19 cellular contexts compared by ENCODE assay signal in the genomic region with DNA sequence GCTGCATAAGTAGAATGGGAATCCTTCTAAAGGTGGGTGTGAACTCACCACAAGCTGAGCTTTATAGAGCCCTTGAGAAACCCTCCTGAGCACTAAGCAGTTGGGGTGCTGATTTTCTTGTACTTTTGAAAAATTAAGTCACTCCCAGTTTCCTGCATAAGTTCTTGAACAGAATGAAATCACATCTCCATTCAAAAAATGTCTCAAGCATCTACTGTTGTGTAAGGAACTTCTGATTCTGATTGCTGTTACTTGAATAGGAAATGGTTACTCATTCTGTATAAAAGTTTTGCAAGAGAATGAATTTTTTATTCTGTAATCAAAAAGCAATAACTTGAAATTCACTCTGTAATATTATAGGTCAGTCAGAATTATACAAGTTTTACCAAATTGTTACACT. TPM values are rescaled to one million over a fixed set of nuclear protein-coding genes. Genes with fewer than 3 reads are reported as not detected.
"Had no signal": no experiment of that assay in that cellular context is flagged by ENCODE, and none has a peak within 500 bp of the region (broad histone marks: within the 10 kb centered on the region; RNA-seq: fewer than 3 reads in every experiment).

No MANE protein-coding gene starts in this region.

- H3K9me3 Mint-ChIP-seq: activated naive CD8-positive, alpha-beta T cell treated with anti-CD3 and anti-CD28 coated beads, Interleukin-2, amount 50 U/mL, for 24 hours; activated T-helper 1 cell treated with anti-CD3 and anti-CD28 coated beads, Interleukin-12 subunit alpha, Interleukin-12 subunit beta, Interleukin-2, Interleukin-4 antibody, amounts not matched to agents 30 ng/mL and 10 ng/mL and 1 ng/mL, durations not matched to agents 14 hours and 24 hours and 36 hours; natural killer cell treated with Interleukin-12 subunit alpha and Interleukin-12 subunit beta and Interleukin-15 and Interleukin-18, amount 100 ng/mL, for 72 hours; stimulated activated memory B cell treated with anti-CD40 and anti-IgM and Interleukin-4, amounts not matched to agents 10 μg/mL and 1 μg/mL and 100 μg/mL, for 72 hours; T-cell had no signal

- H3K36me3 Mint-ChIP-seq: natural killer cell treated with Interleukin-12 subunit alpha and Interleukin-12 subunit beta and Interleukin-15 and Interleukin-18, amount 100 ng/mL, for 72 hours; T-cell had no signal

- H3K27ac Mint-ChIP-seq: activated naive CD8-positive, alpha-beta T cell treated with anti-CD3 and anti-CD28 coated beads, Interleukin-2, amount 50 U/mL, for 24 hours; activated T-helper 1 cell treated with anti-CD3 and anti-CD28 coated beads, Interleukin-12 subunit alpha, Interleukin-12 subunit beta, Interleukin-2, Interleukin-4 antibody, amounts not matched to agents 30 ng/mL and 10 ng/mL and 1 ng/mL, durations not matched to agents 14 hours and 24 hours and 36 hours; natural killer cell treated with Interleukin-12 subunit alpha and Interleukin-12 subunit beta and Interleukin-15 and Interleukin-18, amount 100 ng/mL, for 72 hours; stimulated activated memory B cell treated with anti-CD40 and anti-IgM and Interleukin-4, amounts not matched to agents 10 μg/mL and 1 μg/mL and 100 μg/mL, for 72 hours; T-cell had no signal

- H3K9me3 ChIP-seq: colonic mucosa, esophagus muscularis mucosa, tibial artery, uterus had no signal

- ATAC-seq: activated naive CD8-positive, alpha-beta T cell treated with anti-CD3 and anti-CD28 coated beads, Interleukin-2, amount 50 U/mL, for 24 hours; left ventricle myocardium superior; natural killer cell treated with Interleukin-12 subunit alpha and Interleukin-12 subunit beta and Interleukin-15 and Interleukin-18, amount 100 ng/mL, for 72 hours; stimulated activated memory B cell treated with anti-CD40 and anti-IgM and Interleukin-4, amounts not matched to agents 10 μg/mL and 1 μg/mL and 100 μg/mL, for 72 hours; T-cell had no signal

- H3K36me3 ChIP-seq: uterus had no signal

- H3K4me3 Mint-ChIP-seq: activated naive CD8-positive, alpha-beta T cell treated with anti-CD3 and anti-CD28 coated beads, Interleukin-2, amount 50 U/mL, for 24 hours; activated T-helper 1 cell treated with anti-CD3 and anti-CD28 coated beads, Interleukin-12 subunit alpha, Interleukin-12 subunit beta, Interleukin-2, Interleukin-4 antibody, amounts not matched to agents 30 ng/mL and 10 ng/mL and 1 ng/mL, durations not matched to agents 14 hours and 24 hours and 36 hours; natural killer cell treated with Interleukin-12 subunit alpha and Interleukin-12 subunit beta and Interleukin-15 and Interleukin-18, amount 100 ng/mL, for 72 hours; stimulated activated memory B cell treated with anti-CD40 and anti-IgM and Interleukin-4, amounts not matched to agents 10 μg/mL and 1 μg/mL and 100 μg/mL, for 72 hours; T-cell had no signal

- H3K4me3 ChIP-seq: colonic mucosa, esophagus muscularis mucosa, hepatocyte, tibial artery, uterus had no signal

- H2AFZ ChIP-seq: hepatocyte had no signal

- DNase-seq: activated CD4-positive, CD25-positive, alpha-beta regulatory T cell treated with anti-CD3 and anti-CD28 coated beads, Interleukin-2, amount 50 U/mL, for 72 hours; activated naive CD4-positive, alpha-beta T cell treated with Interleukin-2 at 50 U/mL for 16 hours; activated naive CD8-positive, alpha-beta T cell treated with anti-CD3 and anti-CD28 coated beads, Interleukin-2, amount 50 U/mL, for 24 hours; colonic mucosa; kidney; left ventricle myocardium superior; posterior cingulate gyrus; retina; stimulated activated CD4-positive, alpha-beta T cell treated with anti-CD3 and anti-CD28 coated beads, Interleukin-2, amount 100 ng/mL, for 48 hours; T-cell; T-helper 9 cell; tibial artery; uterus had no signal

- H3K4me2 ChIP-seq: hepatocyte had no signal

- H3K27me3 Mint-ChIP-seq: stimulated activated memory B cell treated with anti-CD40 and anti-IgM and Interleukin-4, amounts not matched to agents 10 μg/mL and 1 μg/mL and 100 μg/mL, for 72 hours had no signal

- H3K27ac ChIP-seq: colonic mucosa, esophagus muscularis mucosa, hepatocyte, tibial artery, uterus had no signal

- H3K4me1 Mint-ChIP-seq: activated naive CD8-positive, alpha-beta T cell treated with anti-CD3 and anti-CD28 coated beads, Interleukin-2, amount 50 U/mL, for 24 hours; T-cell had no signal

- H3K27me3 ChIP-seq: colonic mucosa, esophagus muscularis mucosa, hepatocyte, tibial artery, uterus had no signal

- H3K4me1 ChIP-seq: colonic mucosa, tibial artery, uterus had no signal

RNA-seq across cellular contexts. Expression of gene WNT2B, which starts 50.8 kb away (rescaled TPM):
- total RNA-seq: activated CD8-positive, alpha-beta memory T cell treated with anti-CD3 and anti-CD28 coated beads for 36 hours had no signal
